ENCODE assay signal across 1 cellular context in genomic region chr20:17825949-17826843, GRCh38.
A peak's percentile ranks its signal among the peaks of the same experiment; 100 is the strongest.
TF ChIP-seq lines count a peak whose summit lies in the region.

No MANE protein-coding gene starts in this region.

TF ChIP-seq in HepG2, 621 proteins besides CTCF, POLR2A, EP300 and RAD21 (continued from another document and continues in another):
- TF ChIP-seq BCLAF1 (IDR thresholded peaks at IDR 0.05) (no peak), CREB1 (IDR thresholded peaks at IDR 0.05) (no peak), CREB1 (CRISPR knock-in tag; IDR thresholded peaks at IDR 0.05) (no peak), KLF9 (CRISPR knock-in tag; IDR thresholded peaks at IDR 0.05; ENCODE audit: low read depth) (no peak), ZNF33A (CRISPR knock-in tag; IDR thresholded peaks at IDR 0.05; ENCODE audit: borderline replicate concordance) (no peak), MIXL1 (CRISPR knock-in tag; IDR thresholded peaks at IDR 0.05) (no peak), RERE (CRISPR knock-in tag; IDR thresholded peaks at IDR 0.05; ENCODE audit: low read depth) (no peak), ZNF678 (CRISPR knock-in tag; IDR thresholded peaks at IDR 0.05) (no peak), REPIN1 (CRISPR knock-in tag; IDR thresholded peaks at IDR 0.05; ENCODE audit: borderline replicate concordance, low read depth) (no peak), ZSCAN30 (CRISPR knock-in tag; IDR thresholded peaks at IDR 0.05) (no peak), SNAPC5 (CRISPR knock-in tag; IDR thresholded peaks at IDR 0.05; ENCODE audit: borderline replicate concordance) (0 out of 2 replicates have a peak, but pooled peaks have one; percentile 55), SRSF9 (IDR thresholded peaks at IDR 0.05; ENCODE audit: borderline replicate concordance, insufficient read depth, low read depth, low read length, poor library complexity, severe bottlenecking) (no peak), ZBTB44 (CRISPR knock-in tag; IDR thresholded peaks at IDR 0.05) (no peak), ZNF614 (CRISPR knock-in tag; IDR thresholded peaks at IDR 0.05; ENCODE audit: borderline replicate concordance) (no peak), PHF21A (CRISPR knock-in tag; IDR thresholded peaks at IDR 0.05) (no peak), CEBPB (IDR thresholded peaks at IDR 0.05; ENCODE audit: borderline replicate concordance, low read depth, low read length) (peak; percentile 32; the same call in 1 of the 2 replicates), RBAK (CRISPR knock-in tag; IDR thresholded peaks at IDR 0.05) (no peak), MBD4 (IDR thresholded peaks at IDR 0.05; ENCODE audit: borderline replicate concordance, low read length) (no peak), ZHX2 (IDR thresholded peaks at IDR 0.05; ENCODE audit: low read depth) (no peak), ZHX2 (CRISPR knock-in tag; IDR thresholded peaks at IDR 0.05; ENCODE audit: borderline replicate concordance) (no peak), MEF2D (CRISPR knock-in tag; IDR thresholded peaks at IDR 0.05) (no peak), STAT6 (CRISPR knock-in tag; IDR thresholded peaks at IDR 0.05; ENCODE audit: borderline replicate concordance) (no peak), FLYWCH1 (CRISPR knock-in tag; IDR thresholded peaks at IDR 0.05) (no peak), ZNF567 (CRISPR knock-in tag; IDR thresholded peaks at IDR 0.05; ENCODE audit: borderline replicate concordance) (no peak), IRX3 (CRISPR knock-in tag; IDR thresholded peaks at IDR 0.05; ENCODE audit: borderline replicate concordance, low read depth) (0 out of 2 replicates have a peak, but pooled peaks have one; percentile 17), BRD4 (CRISPR knock-in tag; IDR thresholded peaks at IDR 0.05) (0 out of 2 replicates have a peak, but pooled peaks have one; percentile 46), HMGXB3 (CRISPR knock-in tag; IDR thresholded peaks at IDR 0.05; ENCODE audit: borderline replicate concordance) (no peak), CC2D1A (CRISPR knock-in tag; IDR thresholded peaks at IDR 0.05) (0 out of 2 replicates have a peak, but pooled peaks have one; percentile 74), MIER3 (CRISPR knock-in tag; IDR thresholded peaks at IDR 0.05; ENCODE audit: borderline replicate concordance) (no peak), ZUFSP (CRISPR knock-in tag; IDR thresholded peaks at IDR 0.05; ENCODE audit: borderline replicate concordance) (no peak)
